Comparison of ENCODE assay signal across 8 cellular contexts in the genomic region with DNA sequence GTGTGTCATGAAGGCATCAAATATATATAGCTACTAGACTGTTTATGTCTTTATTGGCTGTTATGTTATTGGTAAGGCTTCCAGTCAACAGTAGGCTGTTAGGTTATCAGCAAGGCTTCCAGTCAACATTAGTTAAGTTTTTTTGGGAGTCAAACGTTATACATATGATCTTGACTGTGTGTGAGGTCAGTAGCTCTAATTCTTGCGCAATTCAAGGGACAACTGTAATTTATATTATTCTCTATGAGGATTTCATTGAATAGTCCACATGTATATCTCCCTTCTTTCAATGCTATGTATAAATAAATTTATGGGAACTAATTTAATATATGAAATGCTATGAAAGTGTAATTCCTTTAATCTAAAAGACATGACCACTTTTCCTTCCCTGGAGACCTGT.
"Had no signal": no experiment of that assay in that cellular context is flagged by ENCODE, and none has a peak within 500 bp of the region (broad histone marks: within the 10 kb centered on the region; RNA-seq: fewer than 3 reads in every experiment).

No MANE protein-coding gene starts in this region.

- DNase-seq: GM23248, GOT3, H9, HCEC 1CT, KBM-7 had no signal

- FAIRE-seq: H54, HTR-8/SVneo had no signal

- H3K4me2 ChIP-seq: KMS-11 had no signal

- H3K4me3 ChIP-seq: GM23248 had no signal

- H3K27ac ChIP-seq: GM23248, KMS-11 had no signal

- H2AFZ ChIP-seq: GM23248 had no signal

- H3K9ac ChIP-seq: GM23248, KMS-11 had no signal
